In genomic region chr9:35914307-35914807, GRCh38 we compare ENCODE assay signal across 9 cellular contexts. TPM values are rescaled to one million over a fixed set of nuclear protein-coding genes. Genes with fewer than 3 reads are reported as not detected.
DNase-seq lines count a peak whose midpoint lies in the region; ATAC-seq and TF ChIP-seq lines count a peak whose summit lies in the region.
"Had no signal": no experiment of that assay in that cellular context is flagged by ENCODE, and none has a peak within 500 bp of the region (broad histone marks: within the 10 kb centered on the region; RNA-seq: fewer than 3 reads in every experiment).

No MANE protein-coding gene starts in this region.

- H3K36me3 ChIP-seq in neuronal stem cell (replicated peaks in 1 of 2; ENCODE audit: control insufficient read depth in 2 of 2, insufficient read depth in 2 of 2, low read length in 2 of 2), result no peaks in the 10 kb centered on the region

- no peaks in the 10 kb centered on the region for H3K9me3 Mint-ChIP-seq in Calu3 (ENCODE audit: low read depth, unreplicated experiment)

- no peak overlapping the region for H4K8ac ChIP-seq in neuronal stem cell (ENCODE audit: low read depth, low read length)

- no peaks in the 10 kb centered on the region for H3K79me1 ChIP-seq in neuronal stem cell (ENCODE audit: low read depth, low read length)

- TF ChIP-seq CTCF in Calu3 (IDR thresholded peaks at IDR 0.05; ENCODE audit: unreplicated experiment) (no peak), RWPE1 (conservative IDR thresholded peaks at IDR 0.05; ENCODE audit: low read depth) (no peak), fibroblast of mammary gland (conservative IDR thresholded peaks at IDR 0.05; ENCODE audit: control insufficient read depth, insufficient read depth, low read depth, low read length) (no peak), GM13976 (IDR thresholded peaks at IDR 0.05; ENCODE audit: borderline replicate concordance, control extremely low read depth, extremely low read depth, insufficient read depth, missing control alignments) (no peak), GM10248 (IDR thresholded peaks at IDR 0.05; ENCODE audit: control extremely low read depth, extremely low read depth, low read depth, missing control alignments) (no peak)

- CTCF ChIA-PET in Calu3 (lab: Charles Lee), result no interaction called here
- CTCF ChIA-PET in RWPE1 (lab: Yijun Ruan, JAX), result interaction anchor here (0.6 kb wide), 1 partner anchor 33 kb away, joined by 3 read pairs; no protein-coding TSS in a partner anchor
- CTCF ChIA-PET in GM10248 (lab: Yijun Ruan, JAX), result interaction anchor here (1.1 kb wide), 1 partner anchor 9 kb away, joined by 3 read pairs; no protein-coding TSS in a partner anchor

- no peak overlapping the region for H3K18ac ChIP-seq in neuronal stem cell (ENCODE audit: low read length)

- BruUV-seq in Calu3 (replicated peaks; lab: Mats Ljungman, UMichigan), result no TSS peak

- H3K9me3 ChIP-seq in neuronal stem cell (replicated peaks in 1 of 2; ENCODE audit: control insufficient read depth in 2 of 2, insufficient read depth in 1 of 2, low read depth in 1 of 2, low read length in 2 of 2), result no peaks in the 10 kb centered on the region

- peak overlapping the region; percentile 70 for H2AFZ ChIP-seq in neuronal stem cell (ENCODE audit: low read length)

- no peak overlapping the region for H3K14ac ChIP-seq in neuronal stem cell (ENCODE audit: low read length)

- H3K9ac ChIP-seq in neuronal stem cell (ENCODE audit: low read depth, low read length, poor library complexity), result no peak overlapping the region

- no peak overlapping the region for H3K4ac ChIP-seq in neuronal stem cell (ENCODE audit: low read length)

- no peak overlapping the region for H2BK5ac ChIP-seq in neuronal stem cell (ENCODE audit: low read length)

- H2AK5ac ChIP-seq in neuronal stem cell (ENCODE audit: low read depth, low read length), result no peak overlapping the region

- H3K4me3 Mint-ChIP-seq in Calu3 (ENCODE audit: low read depth, unreplicated experiment), result no peak overlapping the region

- H3K4me3 ChIP-seq in fibroblast of mammary gland (ENCODE audit: control insufficient read depth, low read depth, low read length) (no peak overlapping the region), neuronal stem cell (ENCODE audit: low read length in 2 of 2) (no peak overlapping the region)

- POLR2A ChIA-PET in RWPE1 (lab: Yijun Ruan, JAX; ENCODE audit: low non-redundant PET) (no interaction called here), GM10248 (lab: Yijun Ruan, JAX) (no interaction called here)

- H3K4me1 Mint-ChIP-seq in Calu3 (ENCODE audit: low read depth, unreplicated experiment), result peaks cover 8% of the 10 kb centered on the region

- H3K36me3 Mint-ChIP-seq in Calu3 (ENCODE audit: insufficient read depth, unreplicated experiment), result no peaks in the 10 kb centered on the region

- no peaks in the 10 kb centered on the region for H3K27me3 ChIP-seq in neuronal stem cell (ENCODE audit: control insufficient read depth in 3 of 3, insufficient read depth in 3 of 3, low read depth in 1 of 3, low read length in 3 of 3)

- intact Hi-C loops in Calu3 (cut with micrococcal nuclease; ENCODE audit: unreplicated experiment), result no loop called here

- DNase-seq in Calu3, result peak; percentile 21
- no peak for DNase-seq in RWPE1 (ENCODE audit: low spot score)
- peak; percentile 15 for DNase-seq in fibroblast of mammary gland (ENCODE audit: low read depth)
- DNase-seq in neuronal stem cell (ENCODE audit: low spot score), result peak; percentile 62
- no peak for DNase-seq in SW 1271 (lab: John Stamatoyannopoulos, UW)
- no peak for DNase-seq in GM13976 (ENCODE audit: low spot score)
- no peak for DNase-seq in GM10248 (ENCODE audit: extremely low spot score)

- no peak overlapping the region for H2BK120ac ChIP-seq in neuronal stem cell (ENCODE audit: low read depth, low read length)

- no peaks in the 10 kb centered on the region for H3K27me3 Mint-ChIP-seq in Calu3 (ENCODE audit: unreplicated experiment)

- H2BK12ac ChIP-seq in neuronal stem cell (ENCODE audit: low read length), result no peak overlapping the region

- H4K91ac ChIP-seq in neuronal stem cell (ENCODE audit: low read depth, low read length, poor library complexity), result no peak overlapping the region

- WGBS in neuronal stem cell (ENCODE audit: extremely low coverage in 2 of 2, insufficient read length in 2 of 2, insufficient replicate concordance in 1 of 2), 2 donors, result no CpG with 5 or more reads among the region's 9 CpGs

- in situ Hi-C loops in GM13976 (cut with MboI; ENCODE audit: low sequenced_read_pairs, unreplicated experiment), result no loop called here

- H3K4me1 ChIP-seq in neuronal stem cell (ENCODE audit: control insufficient read depth in 2 of 2, insufficient read depth in 1 of 2, low read depth in 1 of 2, low read length in 2 of 2), result peaks cover 6 to 10% of the 10 kb centered on the region in 2 donors

- no peak overlapping the region for H3K4me2 ChIP-seq in neuronal stem cell (ENCODE audit: insufficient read depth, low read length, poor library complexity, severe bottlenecking)

- H3K27ac Mint-ChIP-seq in Calu3 (ENCODE audit: unreplicated experiment), result no peak overlapping the region

- H3K27ac ChIP-seq in RWPE1 (peak overlapping the region; percentile 48), neuronal stem cell (replicated peaks; ENCODE audit: low read length) (no peak overlapping the region)

- no peak for ATAC-seq in HG03442 (IDR thresholded peaks at IDR 0.05; ENCODE audit: unreplicated experiment)

- no peak overlapping the region for H2BK15ac ChIP-seq in neuronal stem cell (ENCODE audit: low read length)

- H3K23ac ChIP-seq in neuronal stem cell (ENCODE audit: low read depth, low read length, poor library complexity), result no peak overlapping the region

RNA-seq across cellular contexts. Expression of gene SPAAR, which starts 5.1 kb away (rescaled TPM):
- total RNA-seq in Calu3 (2022), result not detected in 2 replicates
- 0.11 TPM for polyA plus RNA-seq in neuronal stem cell (2013, experiment 1 of 2)
- polyA plus RNA-seq in neuronal stem cell (2013, experiment 2 of 2), result 0.15 TPM

RNA-seq across cellular contexts. Expression of gene HRCT1, which starts 8.4 kb away (rescaled TPM):
- 0.69 and 0.90 TPM in 2 replicates for total RNA-seq in Calu3 (2022)
- polyA plus RNA-seq in neuronal stem cell (2013, experiment 1 of 2), result 0.04 TPM
- 0.08 TPM for polyA plus RNA-seq in neuronal stem cell (2013, experiment 2 of 2)
- total RNA-seq: epithelial cell of proximal tubule had no signal

RNA-seq across cellular contexts. Expression of gene OR2S2, which starts 43.6 kb away (rescaled TPM):
- not detected in 2 replicates for total RNA-seq in Calu3 (2022)
- polyA plus RNA-seq in neuronal stem cell (2013, experiment 1 of 2), result not detected
- polyA plus RNA-seq in neuronal stem cell (2013, experiment 2 of 2), result not detected
- total RNA-seq: epithelial cell of proximal tubule had no signal

RNA-seq across cellular contexts. Expression of gene OR13J1, which starts 44.2 kb away (rescaled TPM):
- total RNA-seq in Calu3 (2022), result not detected in 2 replicates
- not detected for polyA plus RNA-seq in neuronal stem cell (2013, experiment 1 of 2)
- polyA plus RNA-seq in neuronal stem cell (2013, experiment 2 of 2), result not detected
- total RNA-seq: epithelial cell of proximal tubule had no signal

Comparison
In these comparisons a context has a peak if more than half of its experiments do, and no peak if none do; other contexts are left out.
1. DNase-seq: peak in Calu3 (single experiment), fibroblast of mammary gland (single experiment) and neuronal stem cell (single experiment); none in RWPE1 (single experiment), SW 1271 (0 of 2), GM13976 (single experiment) and GM10248 (single experiment).